Comparison of ENCODE assay signal across 8 cellular contexts in genomic region chr11:43942651-43943356, GRCh38. TPM values are rescaled to one million over a fixed set of nuclear protein-coding genes. Genes with fewer than 3 reads are reported as not detected.
DNase-seq lines count a peak whose midpoint lies in the region; TF ChIP-seq lines count a peak whose summit lies in the region.

No MANE protein-coding gene starts in this region.

- under 1% methylated on average over 59 of the region's 95 CpGs for WGBS in mesenchymal stem cell

- intact Hi-C loops in uterus (cut with DNase I; ENCODE audit: low total_unique reads) = no loop called here

- H3K27me3 ChIP-seq in SJSA1 (replicated peaks) (no peaks in the 10 kb centered on the region), mesenchymal stem cell (ENCODE audit: control insufficient read depth in 1 of 2, insufficient read depth in 1 of 2, low read length in 2 of 2) (peaks cover 0 to 62% of the 10 kb centered on the region in 2 experiments), uterus (no peaks in the 10 kb centered on the region)

- H4K8ac ChIP-seq in mesenchymal stem cell (ENCODE audit: low read length) = peak overlapping the region; percentile 24

- peaks cover 48% of the 10 kb centered on the region for H3K4me1 ChIP-seq in SJSA1 (replicated peaks)
- H3K4me1 ChIP-seq in mesenchymal stem cell (ENCODE audit: control insufficient read depth, insufficient read depth, low read depth, low read length) = peaks cover 26% of the 10 kb centered on the region
- H3K4me1 ChIP-seq in uterus = peaks cover 0 to 7% of the 10 kb centered on the region in 2 donors

- H2AK5ac ChIP-seq in mesenchymal stem cell (ENCODE audit: low read length, severe bottlenecking) = no peak overlapping the region

- H3K27ac ChIP-seq in SJSA1 (peak overlapping the region; percentile 45), mesenchymal stem cell (ENCODE audit: low read length, poor library complexity, severe bottlenecking) (no peak overlapping the region), uterus (peak overlapping the region; percentile 94 to 99)

- peak overlapping the region in 1 of 2 experiments; percentile 22 for H3K4ac ChIP-seq in mesenchymal stem cell (ENCODE audit: low read depth in 1 of 2, low read length in 2 of 2)

- H2AFZ ChIP-seq in mesenchymal stem cell (ENCODE audit: low read depth, low read length) = no peak overlapping the region

- H3K18ac ChIP-seq in mesenchymal stem cell (ENCODE audit: low read depth in 1 of 2, low read length in 2 of 2) = peak overlapping the region; percentile 9 to 90

- TF ChIP-seq CTCF in uterus (IDR thresholded peaks at IDR 0.05) = peak in 1 of 4 experiments; percentile 2

- TF ChIP-seq POLR2A in uterus (IDR thresholded peaks at IDR 0.05) = peak in 1 of 2 donors; percentile 36

- H3K36me3 Mint-ChIP-seq in activated naive CD4-positive, alpha-beta T cell treated with anti-CD3 and anti-CD28 coated beads, Interleukin-2, amount 50 U/mL, for 24 hours = no peaks in the 10 kb centered on the region

- peak overlapping the region in 1 of 2 experiments; percentile 57 for H3K23ac ChIP-seq in mesenchymal stem cell (ENCODE audit: low read length in 2 of 2)

- H3K9me3 Mint-ChIP-seq in activated naive CD4-positive, alpha-beta T cell treated with anti-CD3 and anti-CD28 coated beads, Interleukin-2, amount 50 U/mL, for 24 hours = no peaks in the 10 kb centered on the region

- H3K14ac ChIP-seq in mesenchymal stem cell (ENCODE audit: low read length in 2 of 2) = peak overlapping the region in 1 of 2 experiments; percentile 45

- peak overlapping the region; percentile 84 for H3K4me2 ChIP-seq in mesenchymal stem cell (ENCODE audit: low read length, poor library complexity, severe bottlenecking)

- H2BK5ac ChIP-seq in mesenchymal stem cell (ENCODE audit: low read depth, low read length, poor library complexity, severe bottlenecking) = no peak overlapping the region

- peaks cover 14% of the 10 kb centered on the region for H3K4me1 Mint-ChIP-seq in activated naive CD4-positive, alpha-beta T cell treated with anti-CD3 and anti-CD28 coated beads, Interleukin-2, amount 50 U/mL, for 24 hours

- peak overlapping the region; percentile 88 for H3K4me3 ChIP-seq in SJSA1
- H3K4me3 ChIP-seq in mesenchymal stem cell (ENCODE audit: insufficient read depth in 1 of 2, low read depth in 1 of 2, low read length in 2 of 2) = peak overlapping the region; percentile 43 to 91
- H3K4me3 ChIP-seq in uterus = peak overlapping the region; percentile 46 to 99

- peaks cover 39% of the 10 kb centered on the region for H3K27me3 Mint-ChIP-seq in activated naive CD4-positive, alpha-beta T cell treated with anti-CD3 and anti-CD28 coated beads, Interleukin-2, amount 50 U/mL, for 24 hours

- peak overlapping the region in 1 of 2 experiments; percentile 51 for H2BK12ac ChIP-seq in mesenchymal stem cell (ENCODE audit: low read length in 2 of 2)

- H2BK15ac ChIP-seq in mesenchymal stem cell (ENCODE audit: low read depth, poor library complexity, severe bottlenecking) = no peak overlapping the region

- peak overlapping the region; percentile 93 for H3K9ac ChIP-seq in mesenchymal stem cell (ENCODE audit: low read length)

- no peak overlapping the region for H2BK120ac ChIP-seq in mesenchymal stem cell (ENCODE audit: low read depth, low read length)

- no peak overlapping the region for H3K27ac Mint-ChIP-seq in activated naive CD4-positive, alpha-beta T cell treated with anti-CD3 and anti-CD28 coated beads, Interleukin-2, amount 50 U/mL, for 24 hours

- H3K79me1 ChIP-seq in mesenchymal stem cell (replicated peaks; ENCODE audit: low read length, poor library complexity, severe bottlenecking) = no peaks in the 10 kb centered on the region

- no peak for DNase-seq in activated naive CD4-positive, alpha-beta T cell treated with Interleukin-2 at 50 U/mL for 16 hours
- DNase-seq in SJSA1 (ENCODE audit: low read depth in 1 of 2, low spot score in 2 of 2) (peak; percentile 66 to 81), ecto neural progenitor cell (ENCODE audit: low spot score) (peak; percentile 73), mesenchymal stem cell (peak; percentile 67), uterus (peak; percentile 59 to 63)
- DNase-seq in central memory CD4-positive, alpha-beta T cell = no peak
- DNase-seq in activated effector memory CD4-positive, alpha-beta T cell treated with Interleukin-2 at 50 U/mL for 16 hours = no peak

- peaks cover 26% of the 10 kb centered on the region for H3K36me3 ChIP-seq in SJSA1
- no peaks in the 10 kb centered on the region for H3K36me3 ChIP-seq in mesenchymal stem cell (ENCODE audit: control insufficient read depth in 1 of 2, insufficient read depth in 2 of 2, low read depth in 1 of 2, low read length in 2 of 2)
- no peaks in the 10 kb centered on the region for H3K36me3 ChIP-seq in uterus

- H3K4me3 Mint-ChIP-seq in activated naive CD4-positive, alpha-beta T cell treated with anti-CD3 and anti-CD28 coated beads, Interleukin-2, amount 50 U/mL, for 24 hours = peak overlapping the region; percentile 65

- H3K9me3 ChIP-seq in SJSA1 (replicated peaks) = no peaks in the 10 kb centered on the region
- H3K9me3 ChIP-seq in mesenchymal stem cell (ENCODE audit: control insufficient read depth, low read length) = no peaks in the 10 kb centered on the region
- H3K9me3 ChIP-seq in uterus = no peaks in the 10 kb centered on the region

- peak overlapping the region; percentile 8 for H4K91ac ChIP-seq in mesenchymal stem cell (ENCODE audit: low read length)

RNA-seq across cellular contexts. Expression of gene C11orf96, which starts 0.4 kb away (rescaled TPM):
- total RNA-seq in SJSA1 (2014; rRNA removed; shearing (Covaris generic)) = 345 and 479 TPM in 2 replicates
- 134 TPM for polyA plus RNA-seq in mesenchymal stem cell (2013, experiment 1 of 2)
- 133 TPM for polyA plus RNA-seq in mesenchymal stem cell (2013, experiment 2 of 2)
- 100 to 1,000 TPM in 3 of 4 donors, 10 to 100 TPM in 1; 38.2 to 331 (median 230) TPM for total RNA-seq in uterus

Comparison
In these comparisons a context has a peak if more than half of its experiments do, and no peak if none do; other contexts are left out.
1. DNase-seq: peak in SJSA1 (2 of 2), ecto neural progenitor cell (single experiment), mesenchymal stem cell (single experiment) and uterus (2 of 2); none in activated naive CD4-positive, alpha-beta T cell treated with Interleukin-2 at 50 U/mL for 16 hours (single experiment), central memory CD4-positive, alpha-beta T cell (single experiment) and activated effector memory CD4-positive, alpha-beta T cell treated with Interleukin-2 at 50 U/mL for 16 hours (single experiment).
2. Peak in every context shown above with its lines, with median percentiles within 50 percentile points of each other: H3K4me3 ChIP-seq.